ENCODE assay signal across 1 cellular context in genomic region chr5:112253478-112254250, GRCh38.
TF ChIP-seq lines count a peak whose summit lies in the region.

No MANE protein-coding gene starts in this region.

TF ChIP-seq in SK-N-SH treated with all-trans-retinoic acid at 6 μM for 48 hours, 23 proteins besides CTCF, POLR2A, EP300 and RAD21 (continued from another document):
- TF ChIP-seq POU6F1 (CRISPR knock-in tag; IDR thresholded peaks at IDR 0.05; ENCODE audit: borderline replicate concordance, low read depth) (no peak), ZNF565 (CRISPR knock-in tag; conservative IDR thresholded peaks at IDR 0.05; ENCODE audit: low read depth) (no peak), CSDC2 (CRISPR knock-in tag; IDR thresholded peaks at IDR 0.05) (no peak)
